Comparison of ENCODE assay signal across 23 cellular contexts in the genomic region with DNA sequence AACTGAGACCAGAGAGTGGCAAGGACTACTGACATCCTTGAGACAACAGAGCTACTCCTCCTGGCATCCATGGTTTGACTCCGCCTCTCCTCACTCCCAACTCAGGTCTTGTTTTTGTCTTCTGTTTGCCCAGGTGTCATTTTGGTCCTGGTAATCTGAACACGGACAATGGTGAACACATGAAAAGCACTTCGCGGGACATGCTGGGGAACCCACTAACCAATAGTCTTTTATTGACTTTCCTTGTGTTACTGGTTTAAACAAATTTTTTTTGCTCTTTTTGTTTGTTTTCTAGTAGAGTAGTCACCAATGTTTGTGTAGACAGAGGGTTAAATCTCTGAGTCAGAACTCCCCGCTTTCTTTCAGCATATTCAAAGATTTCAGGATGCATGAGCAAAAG. TPM values are rescaled to one million over a fixed set of nuclear protein-coding genes. Genes with fewer than 3 reads are reported as not detected.
DNase-seq lines count a peak whose midpoint lies in the region; ATAC-seq and FAIRE-seq lines count a peak whose summit lies in the region.
"Had no signal": no experiment of that assay in that cellular context is flagged by ENCODE, and none has a peak within 500 bp of the region (broad histone marks: within the 10 kb centered on the region; RNA-seq: fewer than 3 reads in every experiment).

No MANE protein-coding gene starts in this region.

- H2AK5ac ChIP-seq in trophoblast cell (ENCODE audit: low read length) = no peak overlapping the region

- no peak overlapping the region for H3K4me3 ChIP-seq in trophoblast cell (ENCODE audit: low read depth, low read length)
- H3K4me3 ChIP-seq: K562, pancreas, upper lobe of left lung had no signal

- H4K91ac ChIP-seq in trophoblast cell (ENCODE audit: low read depth, low read length) = no peak overlapping the region

- H3K4me2 ChIP-seq in trophoblast cell (ENCODE audit: low read length) = no peak overlapping the region
- H3K4me2 ChIP-seq: SK-N-SH had no signal

- H3K79me2 ChIP-seq in trophoblast cell (ENCODE audit: control insufficient read depth, insufficient read depth, low read length, poor library complexity) = no peaks in the 10 kb centered on the region

- no peak overlapping the region for H3K27ac ChIP-seq in trophoblast cell (ENCODE audit: low read depth, low read length)
- H3K27ac ChIP-seq: foreskin keratinocyte, pancreas, upper lobe of left lung, VCaP had no signal

- no peak overlapping the region for H2BK5ac ChIP-seq in trophoblast cell (ENCODE audit: low read depth, low read length, poor library complexity)

- peak overlapping the region; percentile 22 for H3K9ac ChIP-seq in trophoblast cell (ENCODE audit: low read length)
- H3K9ac ChIP-seq: SK-N-SH had no signal

- no peak overlapping the region for H2BK12ac ChIP-seq in trophoblast cell (ENCODE audit: low read length)

- H3K18ac ChIP-seq in trophoblast cell (ENCODE audit: low read length) = no peak overlapping the region

- H3K79me1 ChIP-seq in trophoblast cell (ENCODE audit: low read length) = no peaks in the 10 kb centered on the region

- peak; percentile 49 for DNase-seq in NCI-H2107 treated with DMSO at 0.1 percent for 48 hours (lab: John Stamatoyannopoulos, UW; ENCODE audit: unreplicated experiment)
- no peak for DNase-seq in NCI-H2107 (lab: John Stamatoyannopoulos, UW)
- DNase-seq in NCI-H2029 (lab: John Stamatoyannopoulos, UW) = peak; percentile 59
- peak; percentile 79 for DNase-seq in NCI-H774 (lab: John Stamatoyannopoulos, UW)
- DNase-seq in trophoblast cell = no peak
- no peak for DNase-seq in RCC 7860 (ENCODE audit: low spot score)
- DNase-seq: activated CD4-positive, alpha-beta T cell treated with anti-CD3 and anti-CD28 coated beads, Interleukin-2, amount 10 ng/mL, durations not matched to agents 7 days and 5 days; activated naive CD8-positive, alpha-beta T cell treated with anti-CD3 and anti-CD28 coated beads for 36 hours; erythroblast; foreskin keratinocyte; H7; hypothalamus; NCI-H2171 treated with DMSO at 0.1 percent for 48 hours; pancreas; RPMI8226; SK-N-SH; upper lobe of left lung had no signal

- H2BK120ac ChIP-seq in trophoblast cell (ENCODE audit: insufficient read depth, low read length, poor library complexity) = no peak overlapping the region

- no peak overlapping the region for H4K8ac ChIP-seq in trophoblast cell (ENCODE audit: low read depth, low read length)

- no peak overlapping the region for H3K14ac ChIP-seq in trophoblast cell (ENCODE audit: low read length)

- H4K12ac ChIP-seq in trophoblast cell (ENCODE audit: low read depth, low read length) = no peak overlapping the region

- no CpG with 5 or more reads among the region's 5 CpGs for WGBS in trophoblast cell (ENCODE audit: extremely low coverage, insufficient coverage, insufficient read length)

- no peaks in the 10 kb centered on the region for H3K27me3 ChIP-seq in trophoblast cell (ENCODE audit: insufficient read depth, low read length)
- H3K27me3 ChIP-seq: foreskin keratinocyte, pancreas, upper lobe of left lung had no signal

- ATAC-seq in GM18517 (IDR thresholded peaks at IDR 0.05; ENCODE audit: unreplicated experiment) = no peak
- no peak for ATAC-seq in HG03196 (IDR thresholded peaks at IDR 0.05; ENCODE audit: unreplicated experiment)
- ATAC-seq: foreskin keratinocyte, K562, pancreas, sciatic nerve had no signal

- no peak overlapping the region for H2AFZ ChIP-seq in trophoblast cell (ENCODE audit: insufficient read depth, low read length, poor library complexity)

- H3K4me1 ChIP-seq in trophoblast cell (ENCODE audit: control insufficient read depth in 1 of 2, insufficient read depth in 2 of 2, low read length in 2 of 2) = no peaks in the 10 kb centered on the region
- H3K4me1 ChIP-seq: foreskin keratinocyte, pancreas had no signal

- H3K4ac ChIP-seq in trophoblast cell (ENCODE audit: low read depth, low read length) = no peak overlapping the region

- FAIRE-seq in RCC 7860 (lab: Jason Lieb, UNC) = no peak
- FAIRE-seq: D721Med, K562, pancreas had no signal

- H3K23ac ChIP-seq in trophoblast cell (ENCODE audit: low read length) = no peak overlapping the region

- H3K9me3 ChIP-seq in trophoblast cell (ENCODE audit: insufficient read depth, low read depth, low read length) = no peaks in the 10 kb centered on the region
- H3K9me3 ChIP-seq: pancreas, upper lobe of left lung had no signal

- no peaks in the 10 kb centered on the region for H3K36me3 ChIP-seq in trophoblast cell (ENCODE audit: control insufficient read depth in 1 of 2, insufficient read depth in 2 of 2, low read length in 2 of 2)
- H3K36me3 ChIP-seq: pancreas, upper lobe of left lung had no signal

RNA-seq across cellular contexts. Expression of a gene that starts 38.4 kb away (rescaled TPM):
- polyA plus RNA-seq in trophoblast cell (2013) = 9.3 and 9.4 TPM in 2 replicates
- polyA plus RNA-seq: K562 had no signal

RNA-seq across cellular contexts. Expression of a gene that starts 52.2 kb away (rescaled TPM):
- 15.7 and 18.7 TPM in 2 replicates for polyA plus RNA-seq in trophoblast cell (2013)

Comparison
In these comparisons a context has a peak if more than half of its experiments do, and no peak if none do; other contexts are left out.
1. DNase-seq: peak in NCI-H2107 treated with DMSO at 0.1 percent for 48 hours (single experiment), NCI-H2029 (single experiment) and NCI-H774 (single experiment); none in NCI-H2107 (single experiment), trophoblast cell (0 of 2) and RCC 7860 (single experiment).